Comparison of ENCODE assay signal across 24 cellular contexts in genomic region chr4:68141852-68142251, GRCh38. TPM values are rescaled to one million over a fixed set of nuclear protein-coding genes. Genes with fewer than 3 reads are reported as not detected.
"Had no signal": no experiment of that assay in that cellular context is flagged by ENCODE, and none has a peak within 500 bp of the region (broad histone marks: within the 10 kb centered on the region; RNA-seq: fewer than 3 reads in every experiment).

No MANE protein-coding gene starts in this region.

- H3K27ac ChIP-seq: left lung, lower lobe of right lung, ovary, right atrium auricular region, right lobe of liver, tibial nerve, uterus had no signal

- H3K36me3 ChIP-seq: left lung, lower lobe of right lung, ovary, right atrium auricular region, right lobe of liver, tibial nerve, uterus had no signal

- H3K27me3 ChIP-seq: left lung, ovary, right atrium auricular region, right lobe of liver, tibial nerve, uterus had no signal

- DNase-seq: hypothalamus; immature natural killer cell; kidney; left colon; left lung; lower lobe of right lung; midbrain; mucosa of descending colon; naive thymus-derived CD4-positive, alpha-beta T cell; ovary; right lobe of liver; stimulated activated CD4-positive, alpha-beta T cell treated with anti-CD3 and anti-CD28 coated beads, Interleukin-1b, Interleukin-23, amount 100 ng/mL, for 48 hours; stimulated activated CD4-positive, alpha-beta T cell treated with anti-CD3 and anti-CD28 coated beads, Interleukin-2, amount 100 ng/mL, for 48 hours; stimulated activated CD4-positive, alpha-beta T cell treated with anti-CD3 and anti-CD28 coated beads, Interleukin-4, amount 100 ng/mL, for 4 hours; stimulated activated CD8-positive, alpha-beta memory T cell treated with anti-CD3 and anti-CD28 coated beads, Interleukin-4, amount 100 ng/mL, for 48 hours; stimulated activated naive CD4-positive, alpha-beta T cell treated with Interleukin-2 at 50 U/mL for 16 hours; stimulated activated naive CD8-positive, alpha-beta T cell treated with anti-CD3 and anti-CD28 coated beads, Interleukin-15, amount 100 ng/mL, for 72 hours; substantia nigra; uterus had no signal

- H3K4me3 ChIP-seq: left lung, lower lobe of right lung, mucosa of descending colon, ovary, right atrium auricular region, right lobe of liver, smooth muscle cell, tibial nerve, uterus had no signal

RNA-seq across cellular contexts. Expression of gene TMPRSS11F, which starts 12.2 kb away (rescaled TPM):
- polyA plus RNA-seq: immature natural killer cell; liver; naive thymus-derived CD4-positive, alpha-beta T cell; neural cell; ovary; smooth muscle cell had no signal
